Comparison of ENCODE assay signal across 4 cellular contexts in genomic region chr11:74409633-74410032, GRCh38.
TF ChIP-seq lines count a peak whose summit lies in the region.

No MANE protein-coding gene starts in this region.

TF ChIP-seq in SK-N-SH, 30 proteins besides CTCF, POLR2A, EP300 and RAD21:
- TF ChIP-seq TAF1 (IDR thresholded peaks at IDR 0.05; ENCODE audit: borderline replicate concordance, low read depth, low read length) = no peak
- TF ChIP-seq, protein P1, sequence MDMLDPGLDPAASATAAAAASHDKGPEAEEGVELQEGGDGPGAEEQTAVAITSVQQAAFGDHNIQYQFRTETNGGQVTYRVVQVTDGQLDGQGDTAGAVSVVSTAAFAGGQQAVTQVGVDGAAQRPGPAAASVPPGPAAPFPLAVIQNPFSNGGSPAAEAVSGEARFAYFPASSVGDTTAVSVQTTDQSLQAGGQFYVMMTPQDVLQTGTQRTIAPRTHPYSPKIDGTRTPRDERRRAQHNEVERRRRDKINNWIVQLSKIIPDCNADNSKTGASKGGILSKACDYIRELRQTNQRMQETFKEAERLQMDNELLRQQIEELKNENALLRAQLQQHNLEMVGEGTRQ (IDR thresholded peaks at IDR 0.05; ENCODE audit: borderline replicate concordance, low read depth, low read length) = no peak
- no peak for TF ChIP-seq MEF2A (IDR thresholded peaks at IDR 0.05; ENCODE audit: borderline replicate concordance, low read depth)
- TF ChIP-seq TCF12 (IDR thresholded peaks at IDR 0.05) = no peak
- no peak for TF ChIP-seq NRF1 (IDR thresholded peaks at IDR 0.05; ENCODE audit: low read depth, low read length)
- TF ChIP-seq PBX3 (IDR thresholded peaks at IDR 0.05) = no peak

TF ChIP-seq in SK-N-SH treated with all-trans-retinoic acid at 6 μM for 48 hours, 23 proteins besides CTCF, POLR2A, EP300 and RAD21:
- TF ChIP-seq ZNF70 (CRISPR knock-in tag; IDR thresholded peaks at IDR 0.05) = no peak
- TF ChIP-seq BACH2 (CRISPR knock-in tag; IDR thresholded peaks at IDR 0.05; ENCODE audit: borderline replicate concordance) = no peak
- no peak for TF ChIP-seq ARNTL (CRISPR knock-in tag; IDR thresholded peaks at IDR 0.05; ENCODE audit: borderline replicate concordance, low read depth)

TF ChIP-seq in HepG2, 621 proteins besides CTCF, POLR2A, EP300 and RAD21:
- TF ChIP-seq KDM5B (CRISPR knock-in tag; IDR thresholded peaks at IDR 0.05; ENCODE audit: borderline replicate concordance) (no peak), ISL2 (CRISPR knock-in tag; IDR thresholded peaks at IDR 0.05) (no peak), STAT5B (CRISPR knock-in tag; IDR thresholded peaks at IDR 0.05) (no peak), MIER3 (CRISPR knock-in tag; IDR thresholded peaks at IDR 0.05; ENCODE audit: borderline replicate concordance) (no peak), ZNF891 (CRISPR knock-in tag; IDR thresholded peaks at IDR 0.05) (no peak), MAFF (IDR thresholded peaks at IDR 0.05; ENCODE audit: low read depth, low read length) (0 out of 2 replicates have a peak, but pooled peaks have one; percentile 5), ZBTB44 (CRISPR knock-in tag; IDR thresholded peaks at IDR 0.05) (no peak)

TF ChIP-seq in K562, 482 proteins besides CTCF, POLR2A, EP300 and RAD21:
- no peak for TF ChIP-seq SPI1 (IDR thresholded peaks at IDR 0.05; ENCODE audit: borderline replicate concordance, low read depth, low read length)
- peak; percentile 93 for TF ChIP-seq DACH1 (IDR thresholded peaks at IDR 0.05; ENCODE audit: partially characterized antibody)
